In the genomic region with DNA sequence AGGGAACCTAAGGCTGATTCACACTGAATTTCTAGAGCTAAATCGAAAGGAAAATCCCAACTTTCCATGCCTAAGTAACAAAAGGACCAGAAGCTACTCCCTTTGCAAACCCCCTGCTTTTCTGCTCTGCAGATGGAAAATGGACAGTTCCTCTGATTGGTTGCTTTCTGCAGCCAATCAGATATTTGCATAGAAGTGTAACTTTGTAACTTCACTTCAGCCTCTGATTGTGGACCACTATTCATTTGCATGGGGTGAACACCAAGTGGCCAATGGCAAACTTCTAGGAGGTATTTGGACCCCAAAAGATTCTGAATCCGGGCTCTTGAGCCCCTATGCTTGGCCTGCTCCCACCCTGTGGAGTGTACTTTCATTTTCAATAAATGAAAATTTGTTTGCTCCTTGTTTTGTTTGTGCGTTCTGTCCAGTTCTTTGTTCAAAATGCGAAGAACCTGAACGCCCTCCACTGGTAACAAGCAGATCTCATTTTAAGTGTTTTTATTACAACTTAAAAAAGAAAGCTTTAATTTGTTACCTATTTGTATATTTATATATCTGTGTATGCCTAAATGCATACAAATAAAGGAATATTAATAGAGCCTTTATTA, we compare ENCODE assay signal across 10 cellular contexts. TPM values are rescaled to one million over a fixed set of nuclear protein-coding genes. Genes with fewer than 3 reads are reported as not detected.
DNase-seq lines count a peak whose midpoint lies in the region; ATAC-seq and TF ChIP-seq lines count a peak whose summit lies in the region.
"Had no signal": no experiment of that assay in that cellular context is flagged by ENCODE, and none has a peak within 500 bp of the region (broad histone marks: within the 10 kb centered on the region; RNA-seq: fewer than 3 reads in every experiment).

No MANE protein-coding gene starts in this region.

- H4K20me1 ChIP-seq in OCI-LY3 (ENCODE audit: insufficient read depth, low read length) (no peaks in the 10 kb centered on the region), fibroblast of lung (ENCODE audit: control insufficient read depth, extremely low read depth, insufficient read depth, low read length) (no peaks in the 10 kb centered on the region)

- H3K4me2 ChIP-seq in OCI-LY3 (ENCODE audit: low read length) (peak overlapping the region; percentile 43), fibroblast of lung (ENCODE audit: extremely low read depth, insufficient read depth, low read length) (peak overlapping the region; percentile 61)

- H2AFZ ChIP-seq in OCI-LY3 (ENCODE audit: low read depth, low read length) (no peak overlapping the region), fibroblast of lung (ENCODE audit: low read length) (peak overlapping the region; percentile 40)

- H3K36me3 ChIP-seq in OCI-LY3 (replicated peaks; ENCODE audit: low read depth, low read length) (no peaks in the 10 kb centered on the region), fibroblast of lung (ENCODE audit: control insufficient read depth, insufficient read depth, low read length) (no peaks in the 10 kb centered on the region)

- no peaks in the 10 kb centered on the region for H3K4me1 ChIP-seq in OCI-LY3 (ENCODE audit: low read length)
- no peaks in the 10 kb centered on the region for H3K4me1 ChIP-seq in fibroblast of lung (ENCODE audit: control insufficient read depth, extremely low read depth, insufficient read depth, low read length)

- H3K9me3 ChIP-seq in OCI-LY3 (ENCODE audit: insufficient read depth, low read length) (no peaks in the 10 kb centered on the region), fibroblast of lung (ENCODE audit: control insufficient read depth, insufficient read depth, low read depth, low read length) (no peaks in the 10 kb centered on the region)

- intact Hi-C loops in sciatic nerve (cut with DNase I), result no loop called here

- H3K27me3 ChIP-seq in OCI-LY3 (ENCODE audit: low read depth, low read length), result peaks cover 5% of the 10 kb centered on the region
- H3K27me3 ChIP-seq in fibroblast of lung (ENCODE audit: control insufficient read depth, insufficient read depth, low read length), result no peaks in the 10 kb centered on the region

- ATAC-seq in sciatic nerve (peak; percentile 78), HG03520 (IDR thresholded peaks at IDR 0.05; ENCODE audit: unreplicated experiment) (no peak)
- ATAC-seq: effector memory CD8-positive, alpha-beta T cell; T-cell had no signal

- peak; percentile 39 for TF ChIP-seq CTCF in GM12873 (IDR thresholded peaks at IDR 0.05; ENCODE audit: insufficient read depth, low read depth, low read length, missing control alignments)
- peak; percentile 43 for TF ChIP-seq CTCF in OCI-LY3 (IDR thresholded peaks at IDR 0.05; ENCODE audit: low read depth, low read length)
- TF ChIP-seq CTCF in fibroblast of lung (conservative IDR thresholded peaks at IDR 0.05 in 1 of 2, IDR thresholded peaks at IDR 0.05 in 1 of 2; ENCODE audit: low read depth in 1 of 2, low read length in 2 of 2), result peak; percentile 44

- H3K4me3 ChIP-seq in OCI-LY3 (ENCODE audit: low read length), result peak overlapping the region; percentile 10; the same call in 1 of the 2 replicates
- H3K4me3 ChIP-seq in fibroblast of lung (replicated peaks in 1 of 4; ENCODE audit: control extremely low read depth in 1 of 4, insufficient read depth in 1 of 4, low read depth in 3 of 4, low read length in 4 of 4), result peak overlapping the region in 2 of 4 experiments; percentile 48 to 50

- H3K9ac ChIP-seq in OCI-LY3 (ENCODE audit: low read length) (no peak overlapping the region), fibroblast of lung (ENCODE audit: insufficient read depth, low read length) (no peak overlapping the region)

- no peak overlapping the region for H3K27ac ChIP-seq in OCI-LY3 (ENCODE audit: low read length)
- no peak overlapping the region for H3K27ac ChIP-seq in fibroblast of lung (ENCODE audit: insufficient read depth, low read length)

- H3K79me2 ChIP-seq in OCI-LY3 (ENCODE audit: low read length) (no peaks in the 10 kb centered on the region), fibroblast of lung (ENCODE audit: control insufficient read depth, insufficient read depth, low read length) (no peaks in the 10 kb centered on the region)

- DNase-seq in fibroblast of lung (ENCODE audit: low read depth in 2 of 2) (peak; percentile 34 to 75), sciatic nerve (ENCODE audit: low spot score) (no peak), cerebellar cortex (ENCODE audit: low spot score) (no peak), NCI-H82 (lab: John Stamatoyannopoulos, UW) (no peak)
- DNase-seq: effector memory CD8-positive, alpha-beta T cell; T-cell had no signal

RNA-seq across cellular contexts. Expression of gene GSTM4, which starts 6.4 kb away (rescaled TPM):
- total RNA-seq in fibroblast of lung, result 10.5 and 17.7 TPM in 2 replicates
- polyA plus RNA-seq in fibroblast of lung, result 30.5 and 30.8 TPM in 2 replicates
- 21.0 and 22.3 TPM in 2 replicates for polyA plus RNA-seq in fibroblast of lung (2012)
- polyA minus RNA-seq in fibroblast of lung (ENCODE audit: low replicate concordance), result 13.1 and 43.1 TPM in 2 replicates
- 36.7 TPM for total RNA-seq in sciatic nerve

RNA-seq across cellular contexts. Expression of gene GSTM2, which starts 18.4 kb away (rescaled TPM):
- total RNA-seq in fibroblast of lung (21.1 and 28.2 TPM in 2 replicates), sciatic nerve (194 TPM)
- polyA plus RNA-seq in fibroblast of lung, result 67.7 and 71.1 TPM in 2 replicates
- polyA plus RNA-seq in fibroblast of lung (2012), result 64.8 and 66.5 TPM in 2 replicates
- polyA minus RNA-seq in fibroblast of lung (ENCODE audit: low replicate concordance), result 19.1 and 39.5 TPM in 2 replicates

RNA-seq across cellular contexts. Expression of gene AMPD2, which starts 29.8 kb away (rescaled TPM):
- total RNA-seq in fibroblast of lung, result 40.6 and 51.9 TPM in 2 replicates
- polyA plus RNA-seq in fibroblast of lung, result 23.0 and 31.1 TPM in 2 replicates
- 35.9 and 47.2 TPM in 2 replicates for polyA plus RNA-seq in fibroblast of lung (2012)
- 121 and 148 TPM in 2 replicates for polyA minus RNA-seq in fibroblast of lung (ENCODE audit: low replicate concordance)
- 49.5 TPM for total RNA-seq in sciatic nerve

RNA-seq across cellular contexts. Expression of gene GNAT2, which starts 30.1 kb away (rescaled TPM):
- total RNA-seq in fibroblast of lung (under 0.01 and 0.17 TPM in 2 replicates), sciatic nerve (not detected)
- polyA plus RNA-seq in fibroblast of lung, result 0.22 and 0.35 TPM in 2 replicates
- 0.14 and 0.24 TPM in 2 replicates for polyA plus RNA-seq in fibroblast of lung (2012)
- polyA minus RNA-seq in fibroblast of lung (ENCODE audit: low replicate concordance), result not detected in 2 replicates
- total RNA-seq: H1, T-cell had no signal

RNA-seq across cellular contexts. Expression of gene GSTM1, which starts 38.1 kb away (rescaled TPM):
- total RNA-seq in fibroblast of lung, result 14.4 TPM in 1 of 2 replicates, not detected in the other
- polyA plus RNA-seq in fibroblast of lung, result 0.55 and 38.0 TPM in 2 replicates
- polyA plus RNA-seq in fibroblast of lung (2012), result 0.22 and 37.0 TPM in 2 replicates
- polyA minus RNA-seq in fibroblast of lung (ENCODE audit: low replicate concordance), result 40.4 TPM in 1 of 2 replicates, not detected in the other
- total RNA-seq in sciatic nerve, result 91.5 TPM

Comparison
In these comparisons a context has a peak if more than half of its experiments do, and no peak if none do; other contexts are left out.
1. DNase-seq: peak in fibroblast of lung (2 of 2); none in sciatic nerve (single experiment), cerebellar cortex (single experiment) and NCI-H82 (single experiment).
2. Peak in every context shown above with its lines, with median percentiles within 50 percentile points of each other: CTCF ChIP-seq.